ENCODE assay signal across 1 cellular context in the genomic region with DNA sequence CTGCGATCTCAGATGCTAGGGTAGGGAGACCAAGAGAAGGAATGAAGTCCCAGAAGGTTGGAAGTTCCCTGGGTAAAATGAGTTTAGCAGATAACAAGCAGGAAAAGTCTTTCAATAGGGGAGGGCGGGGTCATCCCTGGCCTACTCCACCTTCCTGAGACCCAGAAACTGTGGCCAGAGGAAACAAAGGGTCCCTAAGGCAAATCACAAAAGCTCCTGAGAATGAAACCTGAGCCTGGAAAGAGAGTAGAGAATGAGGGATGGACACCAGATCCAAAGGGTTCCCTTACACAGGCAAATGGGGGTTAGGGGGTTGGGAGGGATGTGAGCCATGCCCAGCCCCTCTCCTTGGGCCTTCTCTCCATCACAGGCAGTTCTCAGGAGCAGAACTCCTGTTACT.
TF ChIP-seq lines count a peak whose summit lies in the region.

No MANE protein-coding gene starts in this region.

TF ChIP-seq in HCT116, 20 proteins besides CTCF, POLR2A, EP300 and RAD21 (continued from another document):
- TF ChIP-seq TCF7L2 (IDR thresholded peaks at IDR 0.05; ENCODE audit: borderline replicate concordance, extremely low read depth, insufficient read depth, insufficient read length) (no peak), REST (IDR thresholded peaks at IDR 0.05; ENCODE audit: low read depth) (no peak), JUND (IDR thresholded peaks at IDR 0.05) (no peak), POLR2AphosphoS5 (IDR thresholded peaks at IDR 0.05; ENCODE audit: low read depth, low read length) (no peak), ZFX (IDR thresholded peaks at IDR 0.05) (no peak), YY1 (IDR thresholded peaks at IDR 0.05; ENCODE audit: extremely low read depth, insufficient replicate concordance, low read depth, low read length) (no peak), ELF1 (IDR thresholded peaks at IDR 0.05; ENCODE audit: borderline replicate concordance, low read depth) (no peak), EZH2phosphoT487 (IDR thresholded peaks at IDR 0.05; ENCODE audit: borderline replicate concordance) (no peak)
- TF ChIP-seq, protein P1, sequence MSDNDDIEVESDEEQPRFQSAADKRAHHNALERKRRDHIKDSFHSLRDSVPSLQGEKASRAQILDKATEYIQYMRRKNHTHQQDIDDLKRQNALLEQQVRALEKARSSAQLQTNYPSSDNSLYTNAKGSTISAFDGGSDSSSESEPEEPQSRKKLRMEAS (IDR thresholded peaks at IDR 0.05), result no peak
- TF ChIP-seq, protein P2, sequence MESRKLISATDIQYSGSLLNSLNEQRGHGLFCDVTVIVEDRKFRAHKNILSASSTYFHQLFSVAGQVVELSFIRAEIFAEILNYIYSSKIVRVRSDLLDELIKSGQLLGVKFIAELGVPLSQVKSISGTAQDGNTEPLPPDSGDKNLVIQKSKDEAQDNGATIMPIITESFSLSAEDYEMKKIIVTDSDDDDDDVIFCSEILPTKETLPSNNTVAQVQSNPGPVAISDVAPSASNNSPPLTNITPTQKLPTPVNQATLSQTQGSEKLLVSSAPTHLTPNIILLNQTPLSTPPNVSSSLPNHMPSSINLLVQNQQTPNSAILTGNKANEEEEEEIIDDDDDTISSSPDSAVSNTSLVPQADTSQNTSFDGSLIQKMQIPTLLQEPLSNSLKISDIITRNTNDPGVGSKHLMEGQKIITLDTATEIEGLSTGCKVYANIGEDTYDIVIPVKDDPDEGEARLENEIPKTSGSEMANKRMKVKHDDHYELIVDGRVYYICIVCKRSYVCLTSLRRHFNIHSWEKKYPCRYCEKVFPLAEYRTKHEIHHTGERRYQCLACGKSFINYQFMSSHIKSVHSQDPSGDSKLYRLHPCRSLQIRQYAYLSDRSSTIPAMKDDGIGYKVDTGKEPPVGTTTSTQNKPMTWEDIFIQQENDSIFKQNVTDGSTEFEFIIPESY (IDR thresholded peaks at IDR 0.05; ENCODE audit: extremely low read depth, insufficient replicate concordance, low read length), result no peak
